In genomic region chr10:91298224-91298862, GRCh38 we compare ENCODE assay signal across 8 cellular contexts.
A peak's percentile ranks its signal among the peaks of the same experiment; 100 is the strongest.
DNase-seq lines count a peak whose midpoint lies in the region; ATAC-seq and TF ChIP-seq lines count a peak whose summit lies in the region.

No MANE protein-coding gene starts in this region.

- H3K4me1 ChIP-seq in neutrophil (ENCODE audit: control insufficient read depth in 1 of 2, insufficient read depth in 1 of 2, low read depth in 1 of 2, low read length in 1 of 2) (peaks cover 5 to 7% of the 10 kb centered on the region in 2 experiments), subcutaneous abdominal adipose tissue (ENCODE audit: control insufficient read depth in 5 of 5, insufficient read depth in 5 of 5, low read length in 5 of 5) (peaks cover 0 to 11% (median 7%) of the 10 kb centered on the region in 5 donors)

- peaks cover 54% of the 10 kb centered on the region for H3K27me3 ChIP-seq in neutrophil
- H3K27me3 ChIP-seq in subcutaneous abdominal adipose tissue (ENCODE audit: control insufficient read depth in 5 of 5, insufficient read depth in 4 of 5, low read length in 5 of 5), result no peaks in the 10 kb centered on the region

- H3K9me3 ChIP-seq in neutrophil (no peaks in the 10 kb centered on the region), subcutaneous abdominal adipose tissue (ENCODE audit: control insufficient read depth in 5 of 5, low read length in 5 of 5) (no peaks in the 10 kb centered on the region)

- H3K27ac ChIP-seq in RWPE1, result peak overlapping the region; percentile 45
- no peak overlapping the region for H3K27ac ChIP-seq in neutrophil
- no peak overlapping the region for H3K27ac ChIP-seq in subcutaneous abdominal adipose tissue (ENCODE audit: low read depth, low read length)

- POLR2A ChIA-PET in RWPE1 (lab: Yijun Ruan, JAX; ENCODE audit: low non-redundant PET), result no interaction called here

- H3K4me3 ChIP-seq in neutrophil (ENCODE audit: low read depth in 1 of 2, low read length in 1 of 2) (peak overlapping the region in 1 of 2 experiments; percentile 14), subcutaneous abdominal adipose tissue (ENCODE audit: low read depth in 1 of 5, low read length in 5 of 5) (peak overlapping the region; percentile 44 to 64 (median 60))

- peak; percentile 37 for DNase-seq in DMS79 (lab: John Stamatoyannopoulos, UW)
- peak; percentile 71 for DNase-seq in LHCN-M2 (ENCODE audit: low read depth)
- DNase-seq in RWPE1 (ENCODE audit: low spot score), result peak; percentile 83
- DNase-seq in activated gamma-delta T cell treated with Interleukin-2 at 50 U/mL for 16 hours, result peak; percentile 78
- peak; percentile 80 for DNase-seq in germinal center (ENCODE audit: low spot score)

- TF ChIP-seq CTCF in RWPE1 (conservative IDR thresholded peaks at IDR 0.05; ENCODE audit: low read depth) (peak; percentile 95), neutrophil (IDR thresholded peaks at IDR 0.05) (peak; percentile 49)

- no peak overlapping the region for H3K9ac ChIP-seq in subcutaneous abdominal adipose tissue (ENCODE audit: low read length in 5 of 5)

- peak; percentile 87 for ATAC-seq in GM21825 (IDR thresholded peaks at IDR 0.05; ENCODE audit: unreplicated experiment)

- no peaks in the 10 kb centered on the region for H3K36me3 ChIP-seq in neutrophil
- no peaks in the 10 kb centered on the region for H3K36me3 ChIP-seq in subcutaneous abdominal adipose tissue (ENCODE audit: control insufficient read depth in 5 of 5, insufficient read depth in 5 of 5, low read length in 5 of 5)

- CTCF ChIA-PET in RWPE1 (lab: Yijun Ruan, JAX), result interaction anchor here (0.5 to 5.8 kb wide), 32 partner anchors 10 to 1504 kb away, joined by 3 to 47 read pairs (median 4); no protein-coding TSS in a partner anchor
